Comparison of ENCODE assay signal across 1 cellular context in the genomic region with DNA sequence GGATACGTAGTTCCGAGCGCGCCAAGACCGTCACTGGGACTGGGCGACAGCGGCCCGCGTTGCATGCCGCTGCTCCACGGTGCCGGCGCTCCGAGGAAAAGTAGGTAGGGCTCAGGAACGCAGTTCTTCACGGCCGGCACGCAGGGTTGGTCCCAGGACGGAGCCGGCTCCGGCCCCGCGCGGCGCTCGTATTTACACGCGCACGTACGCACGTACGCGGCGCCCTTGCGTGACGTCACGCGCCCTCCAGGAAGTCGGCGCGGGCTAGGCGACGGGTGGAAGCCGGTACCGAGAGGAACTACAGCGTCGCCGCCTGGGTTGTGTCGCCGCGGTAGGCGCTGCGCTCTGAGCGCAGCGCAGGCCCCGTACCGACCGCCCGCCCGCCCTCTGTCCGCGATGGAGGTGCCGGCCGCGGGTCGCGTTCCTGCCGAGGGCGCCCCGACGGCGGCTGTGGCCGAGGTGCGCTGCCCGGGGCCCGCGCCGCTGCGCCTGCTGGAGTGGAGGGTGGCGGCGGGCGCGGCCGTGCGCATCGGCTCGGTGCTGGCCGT.
TF ChIP-seq lines count a peak whose summit lies in the region.

A gene with protein sequence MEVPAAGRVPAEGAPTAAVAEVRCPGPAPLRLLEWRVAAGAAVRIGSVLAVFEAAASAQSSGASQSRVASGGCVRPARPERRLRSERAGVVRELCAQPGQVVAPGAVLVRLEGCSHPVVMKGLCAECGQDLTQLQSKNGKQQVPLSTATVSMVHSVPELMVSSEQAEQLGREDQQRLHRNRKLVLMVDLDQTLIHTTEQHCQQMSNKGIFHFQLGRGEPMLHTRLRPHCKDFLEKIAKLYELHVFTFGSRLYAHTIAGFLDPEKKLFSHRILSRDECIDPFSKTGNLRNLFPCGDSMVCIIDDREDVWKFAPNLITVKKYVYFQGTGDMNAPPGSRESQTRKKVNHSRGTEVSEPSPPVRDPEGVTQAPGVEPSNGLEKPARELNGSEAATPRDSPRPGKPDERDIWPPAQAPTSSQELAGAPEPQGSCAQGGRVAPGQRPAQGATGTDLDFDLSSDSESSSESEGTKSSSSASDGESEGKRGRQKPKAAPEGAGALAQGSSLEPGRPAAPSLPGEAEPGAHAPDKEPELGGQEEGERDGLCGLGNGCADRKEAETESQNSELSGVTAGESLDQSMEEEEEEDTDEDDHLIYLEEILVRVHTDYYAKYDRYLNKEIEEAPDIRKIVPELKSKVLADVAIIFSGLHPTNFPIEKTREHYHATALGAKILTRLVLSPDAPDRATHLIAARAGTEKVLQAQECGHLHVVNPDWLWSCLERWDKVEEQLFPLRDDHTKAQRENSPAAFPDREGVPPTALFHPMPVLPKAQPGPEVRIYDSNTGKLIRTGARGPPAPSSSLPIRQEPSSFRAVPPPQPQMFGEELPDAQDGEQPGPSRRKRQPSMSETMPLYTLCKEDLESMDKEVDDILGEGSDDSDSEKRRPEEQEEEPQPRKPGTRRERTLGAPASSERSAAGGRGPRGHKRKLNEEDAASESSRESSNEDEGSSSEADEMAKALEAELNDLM (plus strand): TSS at position 252 of the 548 bp plus-strand sequence. CDS start 145 bp downstream, at position 397.

TF ChIP-seq in HepG2, 621 proteins besides CTCF, POLR2A, EP300 and RAD21 (continued from another document and continues in another):
- TF ChIP-seq, protein P1, sequence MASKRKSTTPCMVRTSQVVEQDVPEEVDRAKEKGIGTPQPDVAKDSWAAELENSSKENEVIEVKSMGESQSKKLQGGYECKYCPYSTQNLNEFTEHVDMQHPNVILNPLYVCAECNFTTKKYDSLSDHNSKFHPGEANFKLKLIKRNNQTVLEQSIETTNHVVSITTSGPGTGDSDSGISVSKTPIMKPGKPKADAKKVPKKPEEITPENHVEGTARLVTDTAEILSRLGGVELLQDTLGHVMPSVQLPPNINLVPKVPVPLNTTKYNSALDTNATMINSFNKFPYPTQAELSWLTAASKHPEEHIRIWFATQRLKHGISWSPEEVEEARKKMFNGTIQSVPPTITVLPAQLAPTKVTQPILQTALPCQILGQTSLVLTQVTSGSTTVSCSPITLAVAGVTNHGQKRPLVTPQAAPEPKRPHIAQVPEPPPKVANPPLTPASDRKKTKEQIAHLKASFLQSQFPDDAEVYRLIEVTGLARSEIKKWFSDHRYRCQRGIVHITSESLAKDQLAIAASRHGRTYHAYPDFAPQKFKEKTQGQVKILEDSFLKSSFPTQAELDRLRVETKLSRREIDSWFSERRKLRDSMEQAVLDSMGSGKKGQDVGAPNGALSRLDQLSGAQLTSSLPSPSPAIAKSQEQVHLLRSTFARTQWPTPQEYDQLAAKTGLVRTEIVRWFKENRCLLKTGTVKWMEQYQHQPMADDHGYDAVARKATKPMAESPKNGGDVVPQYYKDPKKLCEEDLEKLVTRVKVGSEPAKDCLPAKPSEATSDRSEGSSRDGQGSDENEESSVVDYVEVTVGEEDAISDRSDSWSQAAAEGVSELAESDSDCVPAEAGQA (IDR thresholded peaks at IDR 0.05; ENCODE audit: low read depth): peak; percentile 87; the same call in 1 of the 2 replicates
- TF ChIP-seq, protein P1 (CRISPR knock-in tag; IDR thresholded peaks at IDR 0.05; ENCODE audit: borderline replicate concordance): no peak
- TF ChIP-seq GABPB1 (CRISPR knock-in tag; IDR thresholded peaks at IDR 0.05) (peak; percentile 87), CBFB (CRISPR knock-in tag; IDR thresholded peaks at IDR 0.05) (peak; percentile 40; the same call in 1 of the 2 replicates), ZNF777 (CRISPR knock-in tag; IDR thresholded peaks at IDR 0.05) (peak; percentile 54; the same call in 1 of the 2 replicates), BORCS8-MEF2B (CRISPR knock-in tag; IDR thresholded peaks at IDR 0.05) (0 out of 2 replicates have a peak, but pooled peaks have one; percentile 35), NR2C2 (CRISPR knock-in tag; IDR thresholded peaks at IDR 0.05; ENCODE audit: borderline replicate concordance) (peak; percentile 82; the same call in 1 of the 2 replicates), TAF1 (CRISPR knock-in tag; IDR thresholded peaks at IDR 0.05) (peak; percentile 17; the same call in 1 of the 2 replicates), IRF2 (CRISPR knock-in tag; IDR thresholded peaks at IDR 0.05) (0 out of 2 replicates have a peak, but pooled peaks have one; percentile 13), TCF12 (IDR thresholded peaks at IDR 0.05) (no peak), TCF12 (CRISPR knock-in tag; IDR thresholded peaks at IDR 0.05) (0 out of 2 replicates have a peak, but pooled peaks have one; percentile 16), FOXK1 (CRISPR knock-in tag; IDR thresholded peaks at IDR 0.05; ENCODE audit: borderline replicate concordance, low read depth) (peak; percentile 93), JUN (CRISPR knock-in tag; IDR thresholded peaks at IDR 0.05) (no peak), GABPA (IDR thresholded peaks at IDR 0.05; ENCODE audit: low read depth, low read length) (no peak), GABPA (CRISPR knock-in tag; IDR thresholded peaks at IDR 0.05; ENCODE audit: low read depth) (peak; percentile 79), ZBTB21 (CRISPR knock-in tag; IDR thresholded peaks at IDR 0.05) (peak; percentile 52; the same call in 1 of the 2 replicates), PHF8 (CRISPR knock-in tag; IDR thresholded peaks at IDR 0.05) (peak; percentile 65), KMT2B (CRISPR knock-in tag; IDR thresholded peaks at IDR 0.05) (peak; percentile 84), CREM (IDR thresholded peaks at IDR 0.05) (peak; percentile 98), CREM (CRISPR knock-in tag; IDR thresholded peaks at IDR 0.05) (peak; percentile 96)
- TF ChIP-seq, protein P2, sequence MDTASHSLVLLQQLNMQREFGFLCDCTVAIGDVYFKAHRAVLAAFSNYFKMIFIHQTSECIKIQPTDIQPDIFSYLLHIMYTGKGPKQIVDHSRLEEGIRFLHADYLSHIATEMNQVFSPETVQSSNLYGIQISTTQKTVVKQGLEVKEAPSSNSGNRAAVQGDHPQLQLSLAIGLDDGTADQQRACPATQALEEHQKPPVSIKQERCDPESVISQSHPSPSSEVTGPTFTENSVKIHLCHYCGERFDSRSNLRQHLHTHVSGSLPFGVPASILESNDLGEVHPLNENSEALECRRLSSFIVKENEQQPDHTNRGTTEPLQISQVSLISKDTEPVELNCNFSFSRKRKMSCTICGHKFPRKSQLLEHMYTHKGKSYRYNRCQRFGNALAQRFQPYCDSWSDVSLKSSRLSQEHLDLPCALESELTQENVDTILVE (CRISPR knock-in tag; IDR thresholded peaks at IDR 0.05): 0 out of 2 replicates have a peak, but pooled peaks have one; percentile 15
- TF ChIP-seq, protein P3, sequence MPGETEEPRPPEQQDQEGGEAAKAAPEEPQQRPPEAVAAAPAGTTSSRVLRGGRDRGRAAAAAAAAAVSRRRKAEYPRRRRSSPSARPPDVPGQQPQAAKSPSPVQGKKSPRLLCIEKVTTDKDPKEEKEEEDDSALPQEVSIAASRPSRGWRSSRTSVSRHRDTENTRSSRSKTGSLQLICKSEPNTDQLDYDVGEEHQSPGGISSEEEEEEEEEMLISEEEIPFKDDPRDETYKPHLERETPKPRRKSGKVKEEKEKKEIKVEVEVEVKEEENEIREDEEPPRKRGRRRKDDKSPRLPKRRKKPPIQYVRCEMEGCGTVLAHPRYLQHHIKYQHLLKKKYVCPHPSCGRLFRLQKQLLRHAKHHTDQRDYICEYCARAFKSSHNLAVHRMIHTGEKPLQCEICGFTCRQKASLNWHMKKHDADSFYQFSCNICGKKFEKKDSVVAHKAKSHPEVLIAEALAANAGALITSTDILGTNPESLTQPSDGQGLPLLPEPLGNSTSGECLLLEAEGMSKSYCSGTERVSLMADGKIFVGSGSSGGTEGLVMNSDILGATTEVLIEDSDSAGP (CRISPR knock-in tag; IDR thresholded peaks at IDR 0.05; ENCODE audit: borderline replicate concordance): 0 out of 2 replicates have a peak, but pooled peaks have one; percentile 49
- TF ChIP-seq, protein P4, sequence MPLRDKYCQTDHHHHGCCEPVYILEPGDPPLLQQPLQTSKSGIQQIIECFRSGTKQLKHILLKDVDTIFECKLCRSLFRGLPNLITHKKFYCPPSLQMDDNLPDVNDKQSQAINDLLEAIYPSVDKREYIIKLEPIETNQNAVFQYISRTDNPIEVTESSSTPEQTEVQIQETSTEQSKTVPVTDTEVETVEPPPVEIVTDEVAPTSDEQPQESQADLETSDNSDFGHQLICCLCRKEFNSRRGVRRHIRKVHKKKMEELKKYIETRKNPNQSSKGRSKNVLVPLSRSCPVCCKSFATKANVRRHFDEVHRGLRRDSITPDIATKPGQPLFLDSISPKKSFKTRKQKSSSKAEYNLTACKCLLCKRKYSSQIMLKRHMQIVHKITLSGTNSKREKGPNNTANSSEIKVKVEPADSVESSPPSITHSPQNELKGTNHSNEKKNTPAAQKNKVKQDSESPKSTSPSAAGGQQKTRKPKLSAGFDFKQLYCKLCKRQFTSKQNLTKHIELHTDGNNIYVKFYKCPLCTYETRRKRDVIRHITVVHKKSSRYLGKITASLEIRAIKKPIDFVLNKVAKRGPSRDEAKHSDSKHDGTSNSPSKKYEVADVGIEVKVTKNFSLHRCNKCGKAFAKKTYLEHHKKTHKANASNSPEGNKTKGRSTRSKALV (CRISPR knock-in tag; IDR thresholded peaks at IDR 0.05): no peak
- TF ChIP-seq, protein P5, sequence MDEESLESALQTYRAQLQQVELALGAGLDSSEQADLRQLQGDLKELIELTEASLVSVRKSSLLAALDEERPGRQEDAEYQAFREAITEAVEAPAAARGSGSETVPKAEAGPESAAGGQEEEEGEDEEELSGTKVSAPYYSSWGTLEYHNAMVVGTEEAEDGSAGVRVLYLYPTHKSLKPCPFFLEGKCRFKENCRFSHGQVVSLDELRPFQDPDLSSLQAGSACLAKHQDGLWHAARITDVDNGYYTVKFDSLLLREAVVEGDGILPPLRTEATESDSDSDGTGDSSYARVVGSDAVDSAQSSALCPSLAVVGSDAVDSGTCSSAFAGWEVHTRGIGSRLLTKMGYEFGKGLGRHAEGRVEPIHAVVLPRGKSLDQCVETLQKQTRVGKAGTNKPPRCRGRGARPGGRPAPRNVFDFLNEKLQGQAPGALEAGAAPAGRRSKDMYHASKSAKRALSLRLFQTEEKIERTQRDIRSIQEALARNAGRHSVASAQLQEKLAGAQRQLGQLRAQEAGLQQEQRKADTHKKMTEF (CRISPR knock-in tag; IDR thresholded peaks at IDR 0.05): 0 out of 2 replicates have a peak, but pooled peaks have one; percentile 60
- TF ChIP-seq, protein P6, sequence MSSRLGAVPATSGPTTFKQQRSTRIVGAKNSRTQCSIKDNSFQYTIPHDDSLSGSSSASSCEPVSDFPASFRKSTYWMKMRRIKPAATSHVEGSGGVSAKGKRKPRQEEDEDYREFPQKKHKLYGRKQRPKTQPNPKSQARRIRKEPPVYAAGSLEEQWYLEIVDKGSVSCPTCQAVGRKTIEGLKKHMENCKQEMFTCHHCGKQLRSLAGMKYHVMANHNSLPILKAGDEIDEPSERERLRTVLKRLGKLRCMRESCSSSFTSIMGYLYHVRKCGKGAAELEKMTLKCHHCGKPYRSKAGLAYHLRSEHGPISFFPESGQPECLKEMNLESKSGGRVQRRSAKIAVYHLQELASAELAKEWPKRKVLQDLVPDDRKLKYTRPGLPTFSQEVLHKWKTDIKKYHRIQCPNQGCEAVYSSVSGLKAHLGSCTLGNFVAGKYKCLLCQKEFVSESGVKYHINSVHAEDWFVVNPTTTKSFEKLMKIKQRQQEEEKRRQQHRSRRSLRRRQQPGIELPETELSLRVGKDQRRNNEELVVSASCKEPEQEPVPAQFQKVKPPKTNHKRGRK (CRISPR knock-in tag; IDR thresholded peaks at IDR 0.05): no peak
